In genomic region chr1:230611128-230611914, GRCh38 we compare ENCODE assay signal across 28 cellular contexts.
"Had no signal": no experiment of that assay in that cellular context is flagged by ENCODE, and none has a peak within 500 bp of the region (broad histone marks: within the 10 kb centered on the region; RNA-seq: fewer than 3 reads in every experiment).

No MANE protein-coding gene starts in this region.

- ATAC-seq: activated CD8-positive, alpha-beta memory T cell treated with anti-CD3 and anti-CD28 coated beads, Interleukin-2, amount 10 ng/mL, durations not matched to agents 7 days and 5 days; activated T-helper 17 cell treated with anti-CD3 and anti-CD28 coated beads, Interleukin-2, amount 50 U/mL, for 72 hours; left lung; natural killer cell had no signal

- H3K27me3 ChIP-seq: brain microvascular endothelial cell, left lung, suprapubic skin, transverse colon, uterus had no signal

- H3K4me1 ChIP-seq: left lung, suprapubic skin, uterus had no signal

- FAIRE-seq: endometrium, kidney, small intestine had no signal

- H3K36me3 ChIP-seq: brain microvascular endothelial cell, left lung, suprapubic skin, transverse colon, uterus had no signal

- H3K27ac ChIP-seq: brain microvascular endothelial cell, coronary artery, left lung, suprapubic skin, transverse colon, uterus had no signal

- H3K4me3 ChIP-seq: coronary artery, left lung, mucosa of descending colon, suprapubic skin, transverse colon, uterus had no signal

- H3K9me3 ChIP-seq: left lung, mucosa of descending colon, suprapubic skin, transverse colon, uterus had no signal

- DNase-seq: activated CD4-positive, alpha-beta memory T cell treated with anti-CD3 and anti-CD28 coated beads, Interleukin-2, amount 10 ng/mL, durations not matched to agents 7 days and 5 days; activated CD4-positive, alpha-beta T cell treated with anti-CD3 and anti-CD28 coated beads for 48 hours; activated CD4-positive, CD25-positive, alpha-beta regulatory T cell; activated CD8-positive, alpha-beta memory T cell treated with anti-CD3 and anti-CD28 coated beads, Interleukin-2, amount 10 ng/mL, durations not matched to agents 7 days and 5 days; activated naive CD4-positive, alpha-beta T cell treated with Interleukin-2 at 50 U/mL for 16 hours; activated naive CD8-positive, alpha-beta T cell treated with anti-CD3 and anti-CD28 coated beads, Interleukin-2, amount 10 ng/mL, durations not matched to agents 7 days and 5 days; activated T-cell treated with anti-CD3 and anti-CD28 coated beads, Interleukin-2, amount 50 U/mL, for 1 hour; amygdala; brain microvascular endothelial cell; erythroblast; foreskin melanocyte; kidney; left lung; mucosa of descending colon; natural killer cell; occipital lobe; posterior cingulate gyrus; retina; small intestine; stimulated activated CD4-positive, alpha-beta T cell treated with anti-CD3 and anti-CD28 coated beads, Interleukin-15, amount 100 ng/mL, for 24 hours; stimulated activated CD4-positive, alpha-beta T cell treated with anti-CD3 and anti-CD28 coated beads, Interleukin-2, amount 100 ng/mL, for 48 hours; T1000; transverse colon; uterus had no signal
